1 cellular context compared by ENCODE assay signal in the genomic region with DNA sequence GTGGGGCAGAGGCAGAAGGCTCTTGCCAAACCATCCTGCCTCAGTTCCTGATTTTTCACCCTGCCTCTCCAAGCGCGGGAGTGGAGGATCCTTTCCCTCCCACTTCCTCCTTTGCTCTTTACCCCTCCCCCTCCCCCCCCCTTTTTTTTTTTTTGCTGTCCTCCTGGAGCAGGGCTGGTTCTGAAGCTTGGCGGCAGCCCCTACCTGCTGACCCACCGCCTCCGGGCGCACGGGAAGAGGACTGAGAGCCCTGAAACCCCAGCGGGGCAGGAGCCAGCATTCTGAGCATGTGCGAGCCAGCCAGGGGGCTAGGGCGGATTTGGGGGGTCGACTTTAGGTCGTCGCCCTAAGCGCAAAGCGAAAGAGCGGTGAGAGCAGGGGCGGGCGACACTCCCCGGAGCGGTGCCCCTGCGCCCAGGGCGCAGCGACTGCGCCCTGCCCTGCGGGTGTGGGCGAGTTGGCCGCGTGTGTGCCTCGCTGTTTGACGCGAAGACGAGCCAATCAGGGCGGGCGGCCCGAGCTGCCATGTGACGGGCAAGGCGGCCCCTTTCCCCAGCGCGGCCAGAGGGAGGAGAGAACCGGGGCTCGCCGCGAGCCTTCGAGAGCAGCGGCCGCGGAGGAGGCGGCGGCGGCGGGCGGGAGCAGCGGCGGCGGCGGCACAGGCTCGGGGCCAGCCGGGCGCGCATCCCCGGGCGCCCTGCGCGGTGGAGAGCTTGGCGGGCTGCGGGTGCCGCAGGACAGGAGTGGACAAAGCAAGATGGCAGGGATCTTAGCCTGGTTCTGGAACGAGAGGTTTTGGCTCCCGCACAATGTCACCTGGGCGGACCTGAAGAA.
TF ChIP-seq lines count a peak whose summit lies in the region.

Gene CERS6 (plus strand): TSS at position 581 of the 834 bp plus-strand sequence. CDS start 177 bp downstream, at position 758.

TF ChIP-seq in K562, 482 proteins besides CTCF, POLR2A, EP300 and RAD21 (continued from another document and continues in another):
- TF ChIP-seq, protein P1, sequence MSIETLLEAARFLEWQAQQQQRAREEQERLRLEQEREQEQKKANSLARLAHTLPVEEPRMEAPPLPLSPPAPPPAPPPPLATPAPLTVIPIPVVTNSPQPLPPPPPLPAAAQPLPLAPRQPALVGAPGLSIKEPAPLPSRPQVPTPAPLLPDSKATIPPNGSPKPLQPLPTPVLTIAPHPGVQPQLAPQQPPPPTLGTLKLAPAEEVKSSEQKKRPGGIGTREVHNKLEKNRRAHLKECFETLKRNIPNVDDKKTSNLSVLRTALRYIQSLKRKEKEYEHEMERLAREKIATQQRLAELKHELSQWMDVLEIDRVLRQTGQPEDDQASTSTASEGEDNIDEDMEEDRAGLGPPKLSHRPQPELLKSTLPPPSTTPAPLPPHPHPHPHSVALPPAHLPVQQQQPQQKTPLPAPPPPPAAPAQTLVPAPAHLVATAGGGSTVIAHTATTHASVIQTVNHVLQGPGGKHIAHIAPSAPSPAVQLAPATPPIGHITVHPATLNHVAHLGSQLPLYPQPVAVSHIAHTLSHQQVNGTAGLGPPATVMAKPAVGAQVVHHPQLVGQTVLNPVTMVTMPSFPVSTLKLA (conservative IDR thresholded peaks at IDR 0.05): peak; percentile 85 to 86
- TF ChIP-seq, protein P2, sequence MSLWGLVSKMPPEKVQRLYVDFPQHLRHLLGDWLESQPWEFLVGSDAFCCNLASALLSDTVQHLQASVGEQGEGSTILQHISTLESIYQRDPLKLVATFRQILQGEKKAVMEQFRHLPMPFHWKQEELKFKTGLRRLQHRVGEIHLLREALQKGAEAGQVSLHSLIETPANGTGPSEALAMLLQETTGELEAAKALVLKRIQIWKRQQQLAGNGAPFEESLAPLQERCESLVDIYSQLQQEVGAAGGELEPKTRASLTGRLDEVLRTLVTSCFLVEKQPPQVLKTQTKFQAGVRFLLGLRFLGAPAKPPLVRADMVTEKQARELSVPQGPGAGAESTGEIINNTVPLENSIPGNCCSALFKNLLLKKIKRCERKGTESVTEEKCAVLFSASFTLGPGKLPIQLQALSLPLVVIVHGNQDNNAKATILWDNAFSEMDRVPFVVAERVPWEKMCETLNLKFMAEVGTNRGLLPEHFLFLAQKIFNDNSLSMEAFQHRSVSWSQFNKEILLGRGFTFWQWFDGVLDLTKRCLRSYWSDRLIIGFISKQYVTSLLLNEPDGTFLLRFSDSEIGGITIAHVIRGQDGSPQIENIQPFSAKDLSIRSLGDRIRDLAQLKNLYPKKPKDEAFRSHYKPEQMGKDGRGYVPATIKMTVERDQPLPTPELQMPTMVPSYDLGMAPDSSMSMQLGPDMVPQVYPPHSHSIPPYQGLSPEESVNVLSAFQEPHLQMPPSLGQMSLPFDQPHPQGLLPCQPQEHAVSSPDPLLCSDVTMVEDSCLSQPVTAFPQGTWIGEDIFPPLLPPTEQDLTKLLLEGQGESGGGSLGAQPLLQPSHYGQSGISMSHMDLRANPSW (CRISPR knock-in tag; IDR thresholded peaks at IDR 0.05): no peak
- no peak for TF ChIP-seq NFXL1 (CRISPR knock-in tag; IDR thresholded peaks at IDR 0.05)
- peak in 1 of 2 experiments; percentile 84; a peak in 2 of 3 replicates for TF ChIP-seq CBX3 (IDR thresholded peaks at IDR 0.05; ENCODE audit: borderline replicate concordance in 1 of 2, low read length in 2 of 2)
- TF ChIP-seq HOXB6 (CRISPR knock-in tag; IDR thresholded peaks at IDR 0.05; ENCODE audit: borderline replicate concordance): no peak
- no peak for TF ChIP-seq TCFL5 (CRISPR knock-in tag; conservative IDR thresholded peaks at IDR 0.05)
- TF ChIP-seq, protein P3, sequence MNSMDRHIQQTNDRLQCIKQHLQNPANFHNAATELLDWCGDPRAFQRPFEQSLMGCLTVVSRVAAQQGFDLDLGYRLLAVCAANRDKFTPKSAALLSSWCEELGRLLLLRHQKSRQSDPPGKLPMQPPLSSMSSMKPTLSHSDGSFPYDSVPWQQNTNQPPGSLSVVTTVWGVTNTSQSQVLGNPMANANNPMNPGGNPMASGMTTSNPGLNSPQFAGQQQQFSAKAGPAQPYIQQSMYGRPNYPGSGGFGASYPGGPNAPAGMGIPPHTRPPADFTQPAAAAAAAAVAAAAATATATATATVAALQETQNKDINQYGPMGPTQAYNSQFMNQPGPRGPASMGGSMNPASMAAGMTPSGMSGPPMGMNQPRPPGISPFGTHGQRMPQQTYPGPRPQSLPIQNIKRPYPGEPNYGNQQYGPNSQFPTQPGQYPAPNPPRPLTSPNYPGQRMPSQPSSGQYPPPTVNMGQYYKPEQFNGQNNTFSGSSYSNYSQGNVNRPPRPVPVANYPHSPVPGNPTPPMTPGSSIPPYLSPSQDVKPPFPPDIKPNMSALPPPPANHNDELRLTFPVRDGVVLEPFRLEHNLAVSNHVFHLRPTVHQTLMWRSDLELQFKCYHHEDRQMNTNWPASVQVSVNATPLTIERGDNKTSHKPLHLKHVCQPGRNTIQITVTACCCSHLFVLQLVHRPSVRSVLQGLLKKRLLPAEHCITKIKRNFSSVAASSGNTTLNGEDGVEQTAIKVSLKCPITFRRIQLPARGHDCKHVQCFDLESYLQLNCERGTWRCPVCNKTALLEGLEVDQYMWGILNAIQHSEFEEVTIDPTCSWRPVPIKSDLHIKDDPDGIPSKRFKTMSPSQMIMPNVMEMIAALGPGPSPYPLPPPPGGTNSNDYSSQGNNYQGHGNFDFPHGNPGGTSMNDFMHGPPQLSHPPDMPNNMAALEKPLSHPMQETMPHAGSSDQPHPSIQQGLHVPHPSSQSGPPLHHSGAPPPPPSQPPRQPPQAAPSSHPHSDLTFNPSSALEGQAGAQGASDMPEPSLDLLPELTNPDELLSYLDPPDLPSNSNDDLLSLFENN (IDR thresholded peaks at IDR 0.05; ENCODE audit: low read depth in 2 of 2, low read length in 2 of 2): no peak
- no peak for TF ChIP-seq HBP1 (CRISPR knock-in tag; IDR thresholded peaks at IDR 0.05)
- no peak for TF ChIP-seq ZNF384 (IDR thresholded peaks at IDR 0.05; ENCODE audit: low read depth, low read length)
- no peak for TF ChIP-seq GTF2B (IDR thresholded peaks at IDR 0.05; ENCODE audit: extremely low read depth, insufficient read length)
- no peak for TF ChIP-seq DDX20 (tag; IDR thresholded peaks at IDR 0.05; ENCODE audit: low read depth)
- TF ChIP-seq MBD1 (CRISPR knock-in tag; IDR thresholded peaks at IDR 0.05): no peak
- peak; percentile 89 for TF ChIP-seq ZNF740 (CRISPR knock-in tag; IDR thresholded peaks at IDR 0.05)
- TF ChIP-seq ZNF740 (tag; IDR thresholded peaks at IDR 0.05): peak in 1 of 2 experiments; percentile 68; a peak in 1 of 4 replicates
- no peak for TF ChIP-seq HDGF (IDR thresholded peaks at IDR 0.05)
- TF ChIP-seq KDM2B (CRISPR knock-in tag; IDR thresholded peaks at IDR 0.05): 0 out of 2 replicates have a peak, but pooled peaks have one; percentile 53
- 0 out of 4 replicates have a peak, but pooled peaks of 1 of the 2 experiments have one; percentile 8 for TF ChIP-seq RCOR1 (IDR thresholded peaks at IDR 0.05; ENCODE audit: borderline replicate concordance in 1 of 2, low read depth in 2 of 2, low read length in 2 of 2)
- no peak for TF ChIP-seq WHSC1 (IDR thresholded peaks at IDR 0.05; ENCODE audit: low read length)
- no peak for TF ChIP-seq GATAD2A (IDR thresholded peaks at IDR 0.05)
- TF ChIP-seq HDAC8 (tag; IDR thresholded peaks at IDR 0.05): peak; percentile 76; the same call in 1 of the 2 replicates
- TF ChIP-seq RBFOX2 (IDR thresholded peaks at IDR 0.05; ENCODE audit: low read depth, low read length): peak; percentile 82
- no peak for TF ChIP-seq POLR3G (IDR thresholded peaks at IDR 0.05; ENCODE audit: extremely low read depth, insufficient read length, insufficient replicate concordance)
- TF ChIP-seq ATF7 (IDR thresholded peaks at IDR 0.05): 0 out of 2 replicates have a peak, but pooled peaks have one; percentile 42
- TF ChIP-seq ATF2 (CRISPR knock-in tag; IDR thresholded peaks at IDR 0.05): peak; percentile 89
- no peak for TF ChIP-seq ARHGAP35 (IDR thresholded peaks at IDR 0.05; ENCODE audit: partially characterized antibody)
- no peak for TF ChIP-seq MIER1 (IDR thresholded peaks at IDR 0.05; ENCODE audit: low read depth)
- TF ChIP-seq FOXJ2 (tag; IDR thresholded peaks at IDR 0.05): no peak
- peak; percentile 67 for TF ChIP-seq CCNT2 (IDR thresholded peaks at IDR 0.05; ENCODE audit: borderline replicate concordance, extremely low read depth, insufficient read length, low read depth, low read length)
- TF ChIP-seq ETV5 (CRISPR knock-in tag; IDR thresholded peaks at IDR 0.05; ENCODE audit: low read depth): 0 out of 2 replicates have a peak, but pooled peaks have one; percentile 18
- TF ChIP-seq, protein P4, sequence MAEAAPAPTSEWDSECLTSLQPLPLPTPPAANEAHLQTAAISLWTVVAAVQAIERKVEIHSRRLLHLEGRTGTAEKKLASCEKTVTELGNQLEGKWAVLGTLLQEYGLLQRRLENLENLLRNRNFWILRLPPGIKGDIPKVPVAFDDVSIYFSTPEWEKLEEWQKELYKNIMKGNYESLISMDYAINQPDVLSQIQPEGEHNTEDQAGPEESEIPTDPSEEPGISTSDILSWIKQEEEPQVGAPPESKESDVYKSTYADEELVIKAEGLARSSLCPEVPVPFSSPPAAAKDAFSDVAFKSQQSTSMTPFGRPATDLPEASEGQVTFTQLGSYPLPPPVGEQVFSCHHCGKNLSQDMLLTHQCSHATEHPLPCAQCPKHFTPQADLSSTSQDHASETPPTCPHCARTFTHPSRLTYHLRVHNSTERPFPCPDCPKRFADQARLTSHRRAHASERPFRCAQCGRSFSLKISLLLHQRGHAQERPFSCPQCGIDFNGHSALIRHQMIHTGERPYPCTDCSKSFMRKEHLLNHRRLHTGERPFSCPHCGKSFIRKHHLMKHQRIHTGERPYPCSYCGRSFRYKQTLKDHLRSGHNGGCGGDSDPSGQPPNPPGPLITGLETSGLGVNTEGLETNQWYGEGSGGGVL (CRISPR knock-in tag; IDR thresholded peaks at IDR 0.05): no peak
- TF ChIP-seq ZNF512 (tag; IDR thresholded peaks at IDR 0.05): no peak
- no peak for TF ChIP-seq RFX5 (IDR thresholded peaks at IDR 0.05; ENCODE audit: low read depth, low read length)
- no peak for TF ChIP-seq ZNF274 (IDR thresholded peaks at IDR 0.05; ENCODE audit: borderline replicate concordance, low read depth, low read length)
- no peak for TF ChIP-seq ZNF561 (CRISPR knock-in tag; conservative IDR thresholded peaks at IDR 0.05)
- no peak for TF ChIP-seq THAP7 (CRISPR knock-in tag; IDR thresholded peaks at IDR 0.05)
- TF ChIP-seq MEIS2 (IDR thresholded peaks at IDR 0.05; ENCODE audit: partially characterized antibody): no peak
